In the genomic region with DNA sequence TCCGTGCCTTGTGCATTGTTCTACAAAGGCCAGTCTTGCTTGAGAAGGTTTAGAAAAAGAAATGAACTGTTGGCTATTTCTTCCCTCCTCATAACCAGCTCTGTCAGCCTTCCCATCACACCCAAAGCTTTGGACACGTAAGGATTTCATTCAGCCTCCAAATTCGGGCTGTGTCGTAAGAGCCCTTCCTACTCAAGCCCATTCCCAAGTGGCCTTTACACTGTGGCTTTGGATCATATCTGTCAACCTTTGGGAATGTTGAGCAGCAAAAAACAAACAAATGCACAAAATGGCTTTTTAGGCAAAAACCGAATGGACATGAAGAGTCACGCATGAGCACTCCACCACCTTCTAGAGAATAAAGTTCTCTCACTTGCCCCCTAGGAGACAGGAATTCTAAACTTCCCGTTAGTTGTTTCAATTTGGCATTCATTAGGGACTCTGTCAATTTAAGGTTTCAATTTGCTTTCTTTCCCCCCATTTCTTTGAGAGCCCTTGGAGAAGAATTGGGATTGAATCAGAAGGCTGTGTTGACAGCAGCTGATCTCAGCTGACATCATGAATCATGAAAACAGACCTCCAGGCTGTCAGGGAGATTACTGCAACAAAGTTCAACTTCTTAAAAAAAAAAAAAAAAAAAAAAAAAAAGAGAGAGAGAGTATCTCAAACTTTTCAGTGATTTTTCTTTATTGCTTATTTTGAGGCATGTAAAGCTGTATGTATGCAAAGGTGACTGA, we compare ENCODE assay signal across 16 cellular contexts.
DNase-seq lines count a peak whose midpoint lies in the region; ATAC-seq and TF ChIP-seq lines count a peak whose summit lies in the region.
"Had no signal": no experiment of that assay in that cellular context is flagged by ENCODE, and none has a peak within 500 bp of the region (broad histone marks: within the 10 kb centered on the region; RNA-seq: fewer than 3 reads in every experiment).

No MANE protein-coding gene starts in this region.

- POLR2A ChIA-PET in MCF 10A (lab: Yijun Ruan, JAX) = interaction anchor here (0.6 to 0.7 kb wide), 2 partner anchors 9 to 99 kb away, joined by 3 read pairs; no protein-coding TSS in a partner anchor

- H3K4me1 ChIP-seq in breast epithelium = no peaks in the 10 kb centered on the region
- peaks cover 16% of the 10 kb centered on the region for H3K4me1 ChIP-seq in vagina
- H3K4me1 ChIP-seq: SJCRH30 had no signal

- H3K36me3 ChIP-seq in breast epithelium = no peaks in the 10 kb centered on the region
- H3K36me3 ChIP-seq in vagina = no peaks in the 10 kb centered on the region
- H3K36me3 ChIP-seq: SJCRH30, thoracic aorta, WERI-Rb-1 had no signal

- no peak overlapping the region for H3K4me3 Mint-ChIP-seq in MCF 10A (ENCODE audit: unreplicated experiment)
- H3K4me3 Mint-ChIP-seq in HFFc6 = no peak overlapping the region
- no peak overlapping the region for H3K4me3 Mint-ChIP-seq in mesothelial cell of epicardium
- H3K4me3 Mint-ChIP-seq: activated naive CD8-positive, alpha-beta T cell; neural crest cell had no signal

- no TSS peak for BruUV-seq in MCF 10A (replicated peaks; lab: Mats Ljungman, UMichigan)

- no peaks in the 10 kb centered on the region for H3K9me3 ChIP-seq in breast epithelium
- no peaks in the 10 kb centered on the region for H3K9me3 ChIP-seq in vagina
- H3K9me3 ChIP-seq: SJCRH30, thoracic aorta had no signal

- H3K27ac Mint-ChIP-seq in MCF 10A (ENCODE audit: low read depth, unreplicated experiment) (no peak overlapping the region), HFFc6 (no peak overlapping the region), mesothelial cell of epicardium (no peak overlapping the region)

- H3K27ac ChIP-seq in breast epithelium = peak overlapping the region; percentile 1 to 75
- peak overlapping the region; percentile 17 for H3K27ac ChIP-seq in vagina
- H3K27ac ChIP-seq: SJCRH30, thoracic aorta, WERI-Rb-1 had no signal

- H3K27me3 Mint-ChIP-seq in MCF 10A (ENCODE audit: insufficient read depth, unreplicated experiment) (no peaks in the 10 kb centered on the region), HFFc6 (ENCODE audit: insufficient read depth) (peaks cover 9% of the 10 kb centered on the region), mesothelial cell of epicardium (ENCODE audit: low read depth) (peaks cover 3% of the 10 kb centered on the region)
- H3K27me3 Mint-ChIP-seq: activated naive CD8-positive, alpha-beta T cell had no signal

- DNase-seq in breast epithelium (ENCODE audit: low spot score in 2 of 2) (no peak), MCF 10A (ENCODE audit: unreplicated experiment) (no peak), cardiac fibroblast (ENCODE audit: low read depth in 2 of 2) (peak; percentile 48 to 57), hepatic stellate cell (ENCODE audit: low spot score) (peak; percentile 14), vagina (ENCODE audit: extremely low spot score in 2 of 2) (no peak), HFFc6 (no peak), mesothelial cell of epicardium (ENCODE audit: low spot score in 2 of 2, unreplicated experiment in 2 of 2) (no peak)
- DNase-seq: NCI-H2029, NCI-H774, SJCRH30, small intestine, WERI-Rb-1 had no signal

- H3K4me3 ChIP-seq in breast epithelium = no peak overlapping the region
- H3K4me3 ChIP-seq in cardiac fibroblast (replicated peaks in 1 of 2; ENCODE audit: low read depth in 2 of 2, low read length in 2 of 2) = no peak overlapping the region
- no peak overlapping the region for H3K4me3 ChIP-seq in vagina
- H3K4me3 ChIP-seq: SJCRH30, thoracic aorta had no signal

- TF ChIP-seq CTCF in breast epithelium (IDR thresholded peaks at IDR 0.05) = no peak
- no peak for TF ChIP-seq CTCF in MCF 10A (IDR thresholded peaks at IDR 0.05; ENCODE audit: unreplicated experiment)
- TF ChIP-seq CTCF in cardiac fibroblast (IDR thresholded peaks at IDR 0.05; ENCODE audit: low read depth, low read length) = no peak
- no peak for TF ChIP-seq CTCF in vagina (IDR thresholded peaks at IDR 0.05)
- TF ChIP-seq CTCF in HFFc6 (IDR thresholded peaks at IDR 0.05) = no peak
- TF ChIP-seq CTCF in mesothelial cell of epicardium (IDR thresholded peaks at IDR 0.05; ENCODE audit: unreplicated experiment) = no peak

- no peak for TF ChIP-seq POLR2A in breast epithelium (IDR thresholded peaks at IDR 0.05)
- TF ChIP-seq POLR2A in vagina (IDR thresholded peaks at IDR 0.05) = no peak

- no peaks in the 10 kb centered on the region for H3K27me3 ChIP-seq in breast epithelium
- no peaks in the 10 kb centered on the region for H3K27me3 ChIP-seq in vagina

- H3K9me3 Mint-ChIP-seq in MCF 10A (ENCODE audit: unreplicated experiment) (no peaks in the 10 kb centered on the region), HFFc6 (no peaks in the 10 kb centered on the region), mesothelial cell of epicardium (no peaks in the 10 kb centered on the region)

- intact Hi-C loops in breast epithelium (cut with DNase I; ENCODE audit: low total_unique reads) (no loop called here), MCF 10A (cut with micrococcal nuclease) (no loop called here), vagina (cut with DNase I) (no loop called here)

- H3K36me3 Mint-ChIP-seq in MCF 10A (ENCODE audit: insufficient read depth, unreplicated experiment) (no peaks in the 10 kb centered on the region), HFFc6 (ENCODE audit: low read depth) (no peaks in the 10 kb centered on the region), mesothelial cell of epicardium (no peaks in the 10 kb centered on the region)
- H3K36me3 Mint-ChIP-seq: activated naive CD8-positive, alpha-beta T cell had no signal

- H3K4me1 Mint-ChIP-seq in MCF 10A (ENCODE audit: insufficient read depth, unreplicated experiment) = peaks cover 14% of the 10 kb centered on the region
- peaks cover 16% of the 10 kb centered on the region; the same call in 1 of the 2 replicates for H3K4me1 Mint-ChIP-seq in HFFc6 (ENCODE audit: low read depth)
- H3K4me1 Mint-ChIP-seq in mesothelial cell of epicardium = peaks cover 14% of the 10 kb centered on the region

- ATAC-seq in HG03439 (IDR thresholded peaks at IDR 0.05; ENCODE audit: unreplicated experiment) = no peak

- CTCF ChIA-PET in MCF 10A (lab: Yijun Ruan, JAX) = interaction anchor here (0.7 to 1.7 kb wide), 3 partner anchors 101 to 1753 kb away, joined by 3 to 7 read pairs (median 3); no protein-coding TSS in a partner anchor

Comparison
In these comparisons a context has a peak if more than half of its experiments do, and no peak if none do; other contexts are left out.
1. DNase-seq: peak in cardiac fibroblast (2 of 2) and hepatic stellate cell (single experiment); none in breast epithelium (0 of 2), MCF 10A (single experiment), vagina (0 of 2), HFFc6 (single experiment) and mesothelial cell of epicardium (0 of 2).